3 cellular contexts compared by ENCODE assay signal in the genomic region with DNA sequence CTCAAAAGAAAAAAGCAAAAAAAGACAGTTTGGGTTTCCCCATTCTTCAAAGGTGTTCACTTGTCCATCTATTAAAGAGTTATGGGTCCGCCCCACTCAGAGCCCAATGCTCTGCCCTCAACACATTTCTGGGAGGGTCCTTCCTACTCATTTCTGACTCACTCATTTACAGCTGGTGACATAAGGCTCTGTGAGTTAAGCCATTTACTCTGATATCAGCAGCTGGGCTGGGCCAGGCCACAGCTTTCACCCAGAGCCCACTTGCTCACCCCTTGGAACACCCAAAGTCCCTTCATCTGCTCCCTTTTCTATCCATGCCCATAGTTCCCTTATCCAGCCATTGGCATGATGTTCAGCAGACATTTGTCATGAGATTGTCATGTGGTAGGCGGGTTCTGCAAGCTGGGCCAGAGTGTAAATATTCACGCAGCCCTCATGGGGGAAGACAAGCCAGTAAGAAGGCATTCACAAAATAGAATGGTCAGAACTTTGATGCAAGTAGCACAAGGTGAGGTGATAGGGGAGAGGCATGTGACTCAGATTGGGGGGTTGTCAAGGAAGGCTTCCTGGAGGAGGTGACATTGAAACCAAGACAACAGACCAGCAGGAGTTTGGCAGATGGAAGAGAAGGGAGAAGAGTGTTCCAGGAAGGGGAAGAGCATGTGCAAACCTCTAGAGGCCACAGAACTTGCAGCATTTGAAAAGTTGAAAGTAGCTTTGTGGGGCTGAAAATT.
TF ChIP-seq lines count a peak whose summit lies in the region.

No MANE protein-coding gene starts in this region.

TF ChIP-seq in SK-N-SH treated with all-trans-retinoic acid at 6 μM for 48 hours, 23 proteins besides CTCF, POLR2A, EP300 and RAD21:
- TF ChIP-seq, protein P1, sequence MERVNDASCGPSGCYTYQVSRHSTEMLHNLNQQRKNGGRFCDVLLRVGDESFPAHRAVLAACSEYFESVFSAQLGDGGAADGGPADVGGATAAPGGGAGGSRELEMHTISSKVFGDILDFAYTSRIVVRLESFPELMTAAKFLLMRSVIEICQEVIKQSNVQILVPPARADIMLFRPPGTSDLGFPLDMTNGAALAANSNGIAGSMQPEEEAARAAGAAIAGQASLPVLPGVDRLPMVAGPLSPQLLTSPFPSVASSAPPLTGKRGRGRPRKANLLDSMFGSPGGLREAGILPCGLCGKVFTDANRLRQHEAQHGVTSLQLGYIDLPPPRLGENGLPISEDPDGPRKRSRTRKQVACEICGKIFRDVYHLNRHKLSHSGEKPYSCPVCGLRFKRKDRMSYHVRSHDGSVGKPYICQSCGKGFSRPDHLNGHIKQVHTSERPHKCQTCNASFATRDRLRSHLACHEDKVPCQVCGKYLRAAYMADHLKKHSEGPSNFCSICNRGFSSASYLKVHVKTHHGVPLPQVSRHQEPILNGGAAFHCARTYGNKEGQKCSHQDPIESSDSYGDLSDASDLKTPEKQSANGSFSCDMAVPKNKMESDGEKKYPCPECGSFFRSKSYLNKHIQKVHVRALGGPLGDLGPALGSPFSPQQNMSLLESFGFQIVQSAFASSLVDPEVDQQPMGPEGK (CRISPR knock-in tag; IDR thresholded peaks at IDR 0.05; ENCODE audit: borderline replicate concordance) = no peak
- TF ChIP-seq ZNF70 (CRISPR knock-in tag; IDR thresholded peaks at IDR 0.05) (peak; percentile 39; the same call in 1 of the 2 replicates), OSR1 (CRISPR knock-in tag; IDR thresholded peaks at IDR 0.05) (no peak)

TF ChIP-seq in SK-N-SH, 30 proteins besides CTCF, POLR2A, EP300 and RAD21:
- TF ChIP-seq FOXJ3 (CRISPR knock-in tag; IDR thresholded peaks at IDR 0.05) (no peak), RFX5 (IDR thresholded peaks at IDR 0.05; ENCODE audit: low read length) (no peak), TAF1 (IDR thresholded peaks at IDR 0.05; ENCODE audit: borderline replicate concordance, low read depth, low read length) (no peak), TCF12 (IDR thresholded peaks at IDR 0.05) (no peak), NRF1 (IDR thresholded peaks at IDR 0.05; ENCODE audit: low read depth, low read length) (no peak), RXRA (IDR thresholded peaks at IDR 0.05; ENCODE audit: borderline replicate concordance, low read depth) (no peak), FOSL2 (IDR thresholded peaks at IDR 0.05; ENCODE audit: borderline replicate concordance, low read depth) (no peak), GATA2 (CRISPR knock-in tag; IDR thresholded peaks at IDR 0.05) (no peak), YY1 (IDR thresholded peaks at IDR 0.05; ENCODE audit: low read depth) (no peak), MXI1 (IDR thresholded peaks at IDR 0.05; ENCODE audit: low read depth, low read length) (no peak), JUND (IDR thresholded peaks at IDR 0.05) (no peak), USF2 (IDR thresholded peaks at IDR 0.05; ENCODE audit: borderline replicate concordance, low read depth, low read length) (no peak), EZH2phosphoT487 (IDR thresholded peaks at IDR 0.05; ENCODE audit: borderline replicate concordance, low read depth) (no peak), POLR2AphosphoS5 (IDR thresholded peaks at IDR 0.05; ENCODE audit: low read depth, low read length) (no peak)
- TF ChIP-seq, protein P2, sequence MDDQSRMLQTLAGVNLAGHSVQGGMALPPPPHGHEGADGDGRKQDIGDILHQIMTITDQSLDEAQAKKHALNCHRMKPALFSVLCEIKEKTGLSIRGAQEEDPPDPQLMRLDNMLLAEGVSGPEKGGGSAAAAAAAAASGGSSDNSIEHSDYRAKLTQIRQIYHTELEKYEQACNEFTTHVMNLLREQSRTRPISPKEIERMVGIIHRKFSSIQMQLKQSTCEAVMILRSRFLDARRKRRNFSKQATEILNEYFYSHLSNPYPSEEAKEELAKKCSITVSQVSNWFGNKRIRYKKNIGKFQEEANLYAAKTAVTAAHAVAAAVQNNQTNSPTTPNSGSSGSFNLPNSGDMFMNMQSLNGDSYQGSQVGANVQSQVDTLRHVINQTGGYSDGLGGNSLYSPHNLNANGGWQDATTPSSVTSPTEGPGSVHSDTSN (IDR thresholded peaks at IDR 0.05) = no peak
- TF ChIP-seq, protein P3, sequence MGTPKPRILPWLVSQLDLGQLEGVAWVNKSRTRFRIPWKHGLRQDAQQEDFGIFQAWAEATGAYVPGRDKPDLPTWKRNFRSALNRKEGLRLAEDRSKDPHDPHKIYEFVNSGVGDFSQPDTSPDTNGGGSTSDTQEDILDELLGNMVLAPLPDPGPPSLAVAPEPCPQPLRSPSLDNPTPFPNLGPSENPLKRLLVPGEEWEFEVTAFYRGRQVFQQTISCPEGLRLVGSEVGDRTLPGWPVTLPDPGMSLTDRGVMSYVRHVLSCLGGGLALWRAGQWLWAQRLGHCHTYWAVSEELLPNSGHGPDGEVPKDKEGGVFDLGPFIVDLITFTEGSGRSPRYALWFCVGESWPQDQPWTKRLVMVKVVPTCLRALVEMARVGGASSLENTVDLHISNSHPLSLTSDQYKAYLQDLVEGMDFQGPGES (IDR thresholded peaks at IDR 0.05; ENCODE audit: low read depth, low read length) = no peak
- TF ChIP-seq, protein P4, sequence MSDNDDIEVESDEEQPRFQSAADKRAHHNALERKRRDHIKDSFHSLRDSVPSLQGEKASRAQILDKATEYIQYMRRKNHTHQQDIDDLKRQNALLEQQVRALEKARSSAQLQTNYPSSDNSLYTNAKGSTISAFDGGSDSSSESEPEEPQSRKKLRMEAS (IDR thresholded peaks at IDR 0.05; ENCODE audit: low read depth) = no peak

TF ChIP-seq in K562, 482 proteins besides CTCF, POLR2A, EP300 and RAD21 (continues in another document):
- TF ChIP-seq SMARCA5 (IDR thresholded peaks at IDR 0.05) (peak; percentile 89), CBX2 (IDR thresholded peaks at IDR 0.05; ENCODE audit: insufficient read depth, low read length, poor library complexity, severe bottlenecking) (no peak), PML (IDR thresholded peaks at IDR 0.05; ENCODE audit: low read length) (no peak), MITF (IDR thresholded peaks at IDR 0.05) (no peak), POLR2AphosphoS2 (IDR thresholded peaks at IDR 0.05; ENCODE audit: low read length) (no peak), ZC3H4 (CRISPR knock-in tag; IDR thresholded peaks at IDR 0.05; ENCODE audit: borderline replicate concordance) (no peak), STAG1 (CRISPR knock-in tag; IDR thresholded peaks at IDR 0.05; ENCODE audit: borderline replicate concordance) (no peak), ZNF24 (IDR thresholded peaks at IDR 0.05) (no peak), ZNF174 (CRISPR knock-in tag; IDR thresholded peaks at IDR 0.05) (no peak), ZBTB7A (IDR thresholded peaks at IDR 0.05; ENCODE audit: borderline replicate concordance, control insufficient read depth, low read depth, low read length) (no peak), NR4A1 (CRISPR knock-in tag; IDR thresholded peaks at IDR 0.05) (no peak), NR4A1 (tag; IDR thresholded peaks at IDR 0.05) (no peak), ZNF23 (CRISPR knock-in tag; IDR thresholded peaks at IDR 0.05) (no peak), POLR2AphosphoS5 (IDR thresholded peaks at IDR 0.05; ENCODE audit: control insufficient read depth, insufficient read depth, low read depth, low read length) (no peak), E2F6 (IDR thresholded peaks at IDR 0.05; ENCODE audit: borderline replicate concordance in 1 of 2, extremely low read depth in 1 of 2, insufficient read depth in 1 of 2, insufficient read length in 1 of 2, low read depth in 1 of 2, low read length in 1 of 2, poor library complexity in 1 of 2, severe bottlenecking in 1 of 2) (no peak), ZBTB8A (IDR thresholded peaks at IDR 0.05; ENCODE audit: partially characterized antibody) (no peak), ZHX1 (conservative IDR thresholded peaks at IDR 0.05; ENCODE audit: low read length) (no peak), LARP7 (IDR thresholded peaks at IDR 0.05) (no peak), CHCHD3 (CRISPR knock-in tag; IDR thresholded peaks at IDR 0.05) (no peak), KDM1A (IDR thresholded peaks at IDR 0.05) (peak; percentile 59 to 74), RFX5 (IDR thresholded peaks at IDR 0.05; ENCODE audit: low read depth, low read length) (no peak), PHF20 (IDR thresholded peaks at IDR 0.05; ENCODE audit: partially characterized antibody) (peak; percentile 24), CREBBP (IDR thresholded peaks at IDR 0.05; ENCODE audit: low read depth, low read length) (no peak), JUN (IDR thresholded peaks at IDR 0.05; ENCODE audit: borderline replicate concordance, low read depth, low read length) (0 out of 2 replicates have a peak, but pooled peaks have one; percentile 27), JUN (CRISPR knock-in tag; IDR thresholded peaks at IDR 0.05; ENCODE audit: borderline replicate concordance) (no peak), HCFC1 (IDR thresholded peaks at IDR 0.05; ENCODE audit: low read depth, low read length) (no peak), CBFA2T3 (IDR thresholded peaks at IDR 0.05) (peak; percentile 15; the same call in 1 of the 2 replicates)
- TF ChIP-seq, protein P5, sequence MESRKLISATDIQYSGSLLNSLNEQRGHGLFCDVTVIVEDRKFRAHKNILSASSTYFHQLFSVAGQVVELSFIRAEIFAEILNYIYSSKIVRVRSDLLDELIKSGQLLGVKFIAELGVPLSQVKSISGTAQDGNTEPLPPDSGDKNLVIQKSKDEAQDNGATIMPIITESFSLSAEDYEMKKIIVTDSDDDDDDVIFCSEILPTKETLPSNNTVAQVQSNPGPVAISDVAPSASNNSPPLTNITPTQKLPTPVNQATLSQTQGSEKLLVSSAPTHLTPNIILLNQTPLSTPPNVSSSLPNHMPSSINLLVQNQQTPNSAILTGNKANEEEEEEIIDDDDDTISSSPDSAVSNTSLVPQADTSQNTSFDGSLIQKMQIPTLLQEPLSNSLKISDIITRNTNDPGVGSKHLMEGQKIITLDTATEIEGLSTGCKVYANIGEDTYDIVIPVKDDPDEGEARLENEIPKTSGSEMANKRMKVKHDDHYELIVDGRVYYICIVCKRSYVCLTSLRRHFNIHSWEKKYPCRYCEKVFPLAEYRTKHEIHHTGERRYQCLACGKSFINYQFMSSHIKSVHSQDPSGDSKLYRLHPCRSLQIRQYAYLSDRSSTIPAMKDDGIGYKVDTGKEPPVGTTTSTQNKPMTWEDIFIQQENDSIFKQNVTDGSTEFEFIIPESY (CRISPR knock-in tag; IDR thresholded peaks at IDR 0.05) = no peak
- TF ChIP-seq, protein P6, sequence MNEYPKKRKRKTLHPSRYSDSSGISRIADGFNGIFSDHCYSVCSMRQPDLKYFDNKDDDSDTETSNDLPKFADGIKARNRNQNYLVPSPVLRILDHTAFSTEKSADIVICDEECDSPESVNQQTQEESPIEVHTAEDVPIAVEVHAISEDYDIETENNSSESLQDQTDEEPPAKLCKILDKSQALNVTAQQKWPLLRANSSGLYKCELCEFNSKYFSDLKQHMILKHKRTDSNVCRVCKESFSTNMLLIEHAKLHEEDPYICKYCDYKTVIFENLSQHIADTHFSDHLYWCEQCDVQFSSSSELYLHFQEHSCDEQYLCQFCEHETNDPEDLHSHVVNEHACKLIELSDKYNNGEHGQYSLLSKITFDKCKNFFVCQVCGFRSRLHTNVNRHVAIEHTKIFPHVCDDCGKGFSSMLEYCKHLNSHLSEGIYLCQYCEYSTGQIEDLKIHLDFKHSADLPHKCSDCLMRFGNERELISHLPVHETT (CRISPR knock-in tag; conservative IDR thresholded peaks at IDR 0.05 in 1 of 2, IDR thresholded peaks at IDR 0.05 in 1 of 2) = no peak
- TF ChIP-seq, protein P7, sequence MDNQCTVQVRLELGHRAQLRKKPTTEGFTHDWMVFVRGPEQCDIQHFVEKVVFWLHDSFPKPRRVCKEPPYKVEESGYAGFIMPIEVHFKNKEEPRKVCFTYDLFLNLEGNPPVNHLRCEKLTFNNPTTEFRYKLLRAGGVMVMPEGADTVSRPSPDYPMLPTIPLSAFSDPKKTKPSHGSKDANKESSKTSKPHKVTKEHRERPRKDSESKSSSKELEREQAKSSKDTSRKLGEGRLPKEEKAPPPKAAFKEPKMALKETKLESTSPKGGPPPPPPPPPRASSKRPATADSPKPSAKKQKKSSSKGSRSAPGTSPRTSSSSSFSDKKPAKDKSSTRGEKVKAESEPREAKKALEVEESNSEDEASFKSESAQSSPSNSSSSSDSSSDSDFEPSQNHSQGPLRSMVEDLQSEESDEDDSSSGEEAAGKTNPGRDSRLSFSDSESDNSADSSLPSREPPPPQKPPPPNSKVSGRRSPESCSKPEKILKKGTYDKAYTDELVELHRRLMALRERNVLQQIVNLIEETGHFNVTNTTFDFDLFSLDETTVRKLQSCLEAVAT (IDR thresholded peaks at IDR 0.05) = no peak
- TF ChIP-seq, protein P8, sequence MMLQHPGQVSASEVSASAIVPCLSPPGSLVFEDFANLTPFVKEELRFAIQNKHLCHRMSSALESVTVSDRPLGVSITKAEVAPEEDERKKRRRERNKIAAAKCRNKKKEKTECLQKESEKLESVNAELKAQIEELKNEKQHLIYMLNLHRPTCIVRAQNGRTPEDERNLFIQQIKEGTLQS (IDR thresholded peaks at IDR 0.05) = peak; percentile 63
- TF ChIP-seq, protein P8 (CRISPR knock-in tag; conservative IDR thresholded peaks at IDR 0.05) = no peak
